1 cellular context compared by ENCODE assay signal in genomic region chr6:157514659-157515496, GRCh38.
TF ChIP-seq lines count a peak whose summit lies in the region.

No MANE protein-coding gene starts in this region.

TF ChIP-seq in HepG2, 621 proteins besides CTCF, POLR2A, EP300 and RAD21 (continued from another document and continues in another):
- TF ChIP-seq FUBP1 (CRISPR knock-in tag; IDR thresholded peaks at IDR 0.05; ENCODE audit: borderline replicate concordance) (no peak), NFIC (IDR thresholded peaks at IDR 0.05; ENCODE audit: low read length) (no peak), GATAD1 (CRISPR knock-in tag; IDR thresholded peaks at IDR 0.05) (peak; percentile 20; the same call in 1 of the 2 replicates), ZNF142 (CRISPR knock-in tag; IDR thresholded peaks at IDR 0.05) (no peak), PHB2 (IDR thresholded peaks at IDR 0.05; ENCODE audit: partially characterized antibody) (no peak), ZBTB10 (CRISPR knock-in tag; IDR thresholded peaks at IDR 0.05; ENCODE audit: borderline replicate concordance) (no peak), KAT8 (CRISPR knock-in tag; IDR thresholded peaks at IDR 0.05) (peak; percentile 50; the same call in 1 of the 2 replicates), ZNF724P (CRISPR knock-in tag; IDR thresholded peaks at IDR 0.05; ENCODE audit: borderline replicate concordance) (0 out of 2 replicates have a peak, but pooled peaks have one; percentile 23), ONECUT2 (CRISPR knock-in tag; IDR thresholded peaks at IDR 0.05) (no peak), ZNF646 (CRISPR knock-in tag; IDR thresholded peaks at IDR 0.05) (no peak), ZFP37 (CRISPR knock-in tag; IDR thresholded peaks at IDR 0.05; ENCODE audit: borderline replicate concordance) (no peak), ZBTB37 (CRISPR knock-in tag; IDR thresholded peaks at IDR 0.05) (no peak), PATZ1 (CRISPR knock-in tag; IDR thresholded peaks at IDR 0.05) (0 out of 2 replicates have a peak, but pooled peaks have one; percentile 7), ZNF598 (CRISPR knock-in tag; IDR thresholded peaks at IDR 0.05; ENCODE audit: borderline replicate concordance) (no peak), ZNF503 (CRISPR knock-in tag; IDR thresholded peaks at IDR 0.05) (no peak), ASH2L (IDR thresholded peaks at IDR 0.05; ENCODE audit: insufficient read length, low read depth, low read length) (peak; percentile 21), ZBTB14 (CRISPR knock-in tag; IDR thresholded peaks at IDR 0.05) (no peak), TBX3 (IDR thresholded peaks at IDR 0.05; ENCODE audit: borderline replicate concordance) (no peak), TMF1 (CRISPR knock-in tag; IDR thresholded peaks at IDR 0.05; ENCODE audit: low read depth) (no peak), TFDP2 (CRISPR knock-in tag; IDR thresholded peaks at IDR 0.05) (no peak), NR2C2 (CRISPR knock-in tag; IDR thresholded peaks at IDR 0.05; ENCODE audit: borderline replicate concordance) (no peak), GTF3A (CRISPR knock-in tag; conservative IDR thresholded peaks at IDR 0.05) (no peak), DRAP1 (CRISPR knock-in tag; IDR thresholded peaks at IDR 0.05) (no peak), HDAC2 (CRISPR knock-in tag; IDR thresholded peaks at IDR 0.05) (peak; percentile 35; the same call in 1 of the 2 replicates)
